In genomic region chr7:37229381-37229780, GRCh38 we compare ENCODE assay signal across 16 cellular contexts.
DNase-seq lines count a peak whose midpoint lies in the region; ATAC-seq and TF ChIP-seq lines count a peak whose summit lies in the region.
"Had no signal": no experiment of that assay in that cellular context is flagged by ENCODE, and none has a peak within 500 bp of the region (broad histone marks: within the 10 kb centered on the region; RNA-seq: fewer than 3 reads in every experiment).

No MANE protein-coding gene starts in this region.

- no peaks in the 10 kb centered on the region for H3K9me2 ChIP-seq in SK-N-SH

- H3K9ac ChIP-seq in DND-41 (ENCODE audit: low read depth, low read length) (no peak overlapping the region), SK-N-SH (no peak overlapping the region)
- H3K9ac ChIP-seq: BLaER1 treated with 17β-estradiol and CSF1 and Interleukin-3, amounts not matched to agents 10 nM and 100 nM had no signal

- H4K20me1 ChIP-seq in DND-41 (ENCODE audit: insufficient read depth, low read length) (peaks cover 11% of the 10 kb centered on the region; the same call in 1 of the 2 replicates), SK-N-SH (ENCODE audit: insufficient read depth) (no peaks in the 10 kb centered on the region)
- H4K20me1 ChIP-seq: BLaER1 treated with 17β-estradiol and CSF1 and Interleukin-3, amounts not matched to agents 10 nM and 100 nM had no signal

- POLR2A ChIA-PET in SK-N-SH (lab: Yijun Ruan, JAX), result no interaction called here

- H2AFZ ChIP-seq in DND-41 (ENCODE audit: low read depth, low read length) (no peak overlapping the region), SK-N-SH (ENCODE audit: low read depth) (no peak overlapping the region)

- H3K4me2 ChIP-seq in DND-41 (ENCODE audit: insufficient read depth, low read length) (no peak overlapping the region), SK-N-SH (no peak overlapping the region)
- H3K4me2 ChIP-seq: BLaER1 treated with 17β-estradiol and CSF1 and Interleukin-3, amounts not matched to agents 10 nM and 100 nM had no signal

- no peak for TF ChIP-seq POLR2A in thyroid gland (IDR thresholded peaks at IDR 0.05)

- H3K27me3 ChIP-seq in DND-41 (ENCODE audit: insufficient read depth, low read length, poor library complexity) (no peaks in the 10 kb centered on the region), SK-N-SH (ENCODE audit: insufficient read depth) (no peaks in the 10 kb centered on the region), dorsolateral prefrontal cortex (peaks cover 0 to 4% (median 0%) of the 10 kb centered on the region in 45 donors), thyroid gland (no peaks in the 10 kb centered on the region), tibial artery (no peaks in the 10 kb centered on the region), SJCRH30 (no peaks in the 10 kb centered on the region)
- H3K27me3 ChIP-seq: BLaER1 treated with 17β-estradiol and CSF1 and Interleukin-3, amounts not matched to agents 10 nM and 100 nM had no signal

- H3K4me1 ChIP-seq in DND-41 (ENCODE audit: insufficient read depth, low read length) (peaks cover 28% of the 10 kb centered on the region), SK-N-SH (ENCODE audit: control insufficient read depth in 1 of 2, insufficient read depth in 2 of 2, low read depth in 1 of 2, low read length in 1 of 2) (peaks cover 0 to 2% of the 10 kb centered on the region in 2 experiments; a peak in 2 of 4 replicates), thyroid gland (peaks cover 26 to 34% of the 10 kb centered on the region in 2 donors), tibial artery (peaks cover 0 to 6% (median 4%) of the 10 kb centered on the region in 4 donors), SJCRH30 (no peaks in the 10 kb centered on the region)

- no peak for TF ChIP-seq CTCF in DND-41 (IDR thresholded peaks at IDR 0.05; ENCODE audit: borderline replicate concordance, extremely low read depth, low read length, poor library complexity, severe bottlenecking)
- TF ChIP-seq CTCF in SK-N-SH (IDR thresholded peaks at IDR 0.05), result no peak
- no peak for TF ChIP-seq CTCF in dorsolateral prefrontal cortex (IDR thresholded peaks at IDR 0.05 in 54 of 56, conservative IDR thresholded peaks at IDR 0.05 in 2 of 56; ENCODE audit: low read depth in 1 of 56, partially characterized antibody in 56 of 56)
- no peak for TF ChIP-seq CTCF in thyroid gland (IDR thresholded peaks at IDR 0.05)
- TF ChIP-seq CTCF in tibial artery (IDR thresholded peaks at IDR 0.05), result no peak

- DNase-seq in DND-41 (no peak), SK-N-SH (no peak), dorsolateral prefrontal cortex (no peak), thyroid gland (no peak), GM19240 (ENCODE audit: insufficient read length, low spot score) (no peak), tibial artery (no peak), SJCRH30 (no peak)
- DNase-seq: CD8-positive, alpha-beta memory T cell; COR-L47; GDM1; GOT3; H7; HFFc6 had no signal

- no peak for TF ChIP-seq EP300 in SK-N-SH (IDR thresholded peaks at IDR 0.05; ENCODE audit: borderline replicate concordance in 1 of 2, low read depth in 1 of 2, low read length in 1 of 2)

- H3K79me2 ChIP-seq in DND-41 (ENCODE audit: insufficient read depth, low read length) (no peaks in the 10 kb centered on the region), SK-N-SH (ENCODE audit: insufficient read depth) (no peaks in the 10 kb centered on the region)

- H3K4me3 ChIP-seq in DND-41 (ENCODE audit: low read depth in 1 of 2, low read length in 2 of 2) (no peak overlapping the region), SK-N-SH (ENCODE audit: low read depth in 2 of 2, low read length in 1 of 2) (no peak overlapping the region), dorsolateral prefrontal cortex (no peak overlapping the region), thyroid gland (replicated peaks in 1 of 3) (no peak overlapping the region), tibial artery (no peak overlapping the region), SJCRH30 (no peak overlapping the region)
- H3K4me3 ChIP-seq: BLaER1 treated with 17β-estradiol and CSF1 and Interleukin-3, amounts not matched to agents 10 nM and 100 nM had no signal

- H3K27ac ChIP-seq in DND-41 (ENCODE audit: low read length) (no peak overlapping the region), SK-N-SH (ENCODE audit: low read depth in 2 of 2, low read length in 1 of 2) (no peak overlapping the region), dorsolateral prefrontal cortex (peak overlapping the region in 58 of 59 donors; percentile 27 to 100 (median 89)), thyroid gland (peak overlapping the region; percentile 49 to 61 (median 56)), tibial artery (no peak overlapping the region), SJCRH30 (no peak overlapping the region)
- H3K27ac ChIP-seq: BLaER1 treated with 17β-estradiol and CSF1 and Interleukin-3, amounts not matched to agents 10 nM and 100 nM had no signal

- intact Hi-C loops in dorsolateral prefrontal cortex (cut with DNase I) (no loop called here), thyroid gland (cut with DNase I) (loop anchor here (5.0 kb wide), 1 partner anchor 603 kb away; no protein-coding TSS in a partner anchor), tibial artery (cut with DNase I; ENCODE audit: low total_unique reads) (no loop called here)

- CTCF ChIA-PET in SK-N-SH (lab: Yijun Ruan, JAX), result interaction anchor here (0.9 to 2.4 kb wide), 10 partner anchors 8 to 788 kb away, joined by 3 to 13 read pairs (median 6); no protein-coding TSS in a partner anchor

- TF ChIP-seq RAD21 in SK-N-SH (IDR thresholded peaks at IDR 0.05; ENCODE audit: low read length), result no peak

- H3K9me3 ChIP-seq in DND-41 (ENCODE audit: insufficient read depth, low read length, severe bottlenecking), result no peaks in the 10 kb centered on the region
- H3K9me3 ChIP-seq in SK-N-SH, result no peaks in the 10 kb centered on the region
- no peaks in the 10 kb centered on the region for H3K9me3 ChIP-seq in thyroid gland
- no peaks in the 10 kb centered on the region for H3K9me3 ChIP-seq in tibial artery
- H3K9me3 ChIP-seq in SJCRH30 (replicated peaks), result no peaks in the 10 kb centered on the region
- H3K9me3 ChIP-seq: BLaER1 treated with 17β-estradiol and CSF1 and Interleukin-3, amounts not matched to agents 10 nM and 100 nM had no signal

- 7% methylated on average over 1 of the region's 1 CpG for WGBS in SK-N-SH (ENCODE audit: low lambda C conversion rate)
- WGBS in thyroid gland, 2 donors, result 45 to 55% methylated on average over 1 of the region's 1 CpG

- no peaks in the 10 kb centered on the region for H3F3A ChIP-seq in SK-N-SH (replicated peaks; ENCODE audit: insufficient read depth)

- H3K36me3 ChIP-seq in DND-41 (ENCODE audit: insufficient read depth, low read length), result peaks cover 12% of the 10 kb centered on the region; the same call in 1 of the 2 replicates
- no peaks in the 10 kb centered on the region for H3K36me3 ChIP-seq in SK-N-SH (replicated peaks in 1 of 2; ENCODE audit: control insufficient read depth in 1 of 2, insufficient read depth in 2 of 2, low read length in 1 of 2)
- peaks cover 0 to 4% of the 10 kb centered on the region in 2 donors for H3K36me3 ChIP-seq in thyroid gland
- H3K36me3 ChIP-seq in tibial artery, result no peaks in the 10 kb centered on the region
- H3K36me3 ChIP-seq in SJCRH30, result no peaks in the 10 kb centered on the region

- peak; percentile 70 for ATAC-seq in DND-41 (ENCODE audit: insufficient read depth, low read depth)
- ATAC-seq: HCT116, HepG2 had no signal

TF ChIP-seq in SK-N-SH, 30 proteins besides CTCF, POLR2A, EP300 and RAD21:
- no peak for TF ChIP-seq TEAD4 (IDR thresholded peaks at IDR 0.05; ENCODE audit: borderline replicate concordance, insufficient read depth)
- TF ChIP-seq GATA2 (CRISPR knock-in tag; IDR thresholded peaks at IDR 0.05), result peak; percentile 22; the same call in 1 of the 2 replicates

Comparison
In these comparisons a context has a peak if more than half of its experiments do, and no peak if none do; other contexts are left out.
1. H3K27ac ChIP-seq: peak in dorsolateral prefrontal cortex (58 of 59) and thyroid gland (3 of 3); none in DND-41 (single experiment), SK-N-SH (0 of 2), tibial artery (0 of 2) and SJCRH30 (single experiment).